1 cellular context compared by ENCODE assay signal in genomic region chr16:2459647-2460390, GRCh38.
TF ChIP-seq lines count a peak whose summit lies in the region.

TSS of gene TEDC2 (plus strand) at chr16:2460109. CDS start at chr16:2460145, 36 bp downstream.

TF ChIP-seq in HepG2, 621 proteins besides CTCF, POLR2A, EP300 and RAD21 (continued from another document and continues in another):
- TF ChIP-seq ZNF510 (CRISPR knock-in tag; IDR thresholded peaks at IDR 0.05; ENCODE audit: low read depth), result no peak
- TF ChIP-seq DMTF1 (CRISPR knock-in tag; IDR thresholded peaks at IDR 0.05), result no peak
- peak; percentile 32; the same call in 1 of the 2 replicates for TF ChIP-seq SPEN (CRISPR knock-in tag; IDR thresholded peaks at IDR 0.05; ENCODE audit: low read depth)
- peak; percentile 82 for TF ChIP-seq ZFY (CRISPR knock-in tag; IDR thresholded peaks at IDR 0.05)
- no peak for TF ChIP-seq CENPBD1 (CRISPR knock-in tag; IDR thresholded peaks at IDR 0.05; ENCODE audit: borderline replicate concordance, low read depth)
- TF ChIP-seq ZHX2 (IDR thresholded peaks at IDR 0.05; ENCODE audit: low read depth), result no peak
- TF ChIP-seq ZHX2 (CRISPR knock-in tag; IDR thresholded peaks at IDR 0.05; ENCODE audit: borderline replicate concordance), result no peak
- 0 out of 2 replicates have a peak, but pooled peaks have one; percentile 81 for TF ChIP-seq ZNF749 (CRISPR knock-in tag; IDR thresholded peaks at IDR 0.05; ENCODE audit: borderline replicate concordance)
- peak; percentile 42; the same call in 1 of the 2 replicates for TF ChIP-seq ZNF350 (CRISPR knock-in tag; IDR thresholded peaks at IDR 0.05; ENCODE audit: borderline replicate concordance, low read depth)
- 0 out of 2 replicates have a peak, but pooled peaks have one; percentile 17 for TF ChIP-seq ATF2 (CRISPR knock-in tag; IDR thresholded peaks at IDR 0.05)
- TF ChIP-seq SCMH1 (CRISPR knock-in tag; IDR thresholded peaks at IDR 0.05; ENCODE audit: borderline replicate concordance), result no peak
- TF ChIP-seq GATAD1 (CRISPR knock-in tag; IDR thresholded peaks at IDR 0.05), result peak; percentile 88
- TF ChIP-seq MLXIP (CRISPR knock-in tag; IDR thresholded peaks at IDR 0.05; ENCODE audit: borderline replicate concordance), result no peak
- TF ChIP-seq HNF4G (IDR thresholded peaks at IDR 0.05; ENCODE audit: borderline replicate concordance, low read depth, low read length), result no peak
- TF ChIP-seq HNF4G (CRISPR knock-in tag; IDR thresholded peaks at IDR 0.05; ENCODE audit: borderline replicate concordance, low read depth), result no peak
- TF ChIP-seq ZNF841 (CRISPR knock-in tag; IDR thresholded peaks at IDR 0.05; ENCODE audit: borderline replicate concordance), result no peak
- TF ChIP-seq BRF2 (CRISPR knock-in tag; IDR thresholded peaks at IDR 0.05), result peak; percentile 66; the same call in 1 of the 2 replicates
- TF ChIP-seq U2AF1 (optimal IDR thresholded peaks at IDR 0.05; ENCODE audit: low read depth, low read length), result peak; percentile 38
- TF ChIP-seq SP5 (CRISPR knock-in tag; IDR thresholded peaks at IDR 0.05; ENCODE audit: borderline replicate concordance, low read depth), result peak; percentile 51
- TF ChIP-seq MAFK (conservative IDR thresholded peaks at IDR 0.05 in 1 of 2, IDR thresholded peaks at IDR 0.05 in 1 of 2; ENCODE audit: low read length in 2 of 2), result no peak
- TF ChIP-seq ZFP36L1 (CRISPR knock-in tag; IDR thresholded peaks at IDR 0.05), result peak; percentile 79; the same call in 1 of the 2 replicates
- TF ChIP-seq SRF (IDR thresholded peaks at IDR 0.05; ENCODE audit: low read depth, low read length), result no peak; the same call in 1 of the 2 replicates
- 0 out of 2 replicates have a peak, but pooled peaks have one; percentile 31 for TF ChIP-seq SNAPC2 (CRISPR knock-in tag; IDR thresholded peaks at IDR 0.05)
- TF ChIP-seq TEAD3 (CRISPR knock-in tag; optimal IDR thresholded peaks at IDR 0.05; ENCODE audit: borderline replicate concordance), result peak; percentile 39
- peak; percentile 60 for TF ChIP-seq RBFOX2 (IDR thresholded peaks at IDR 0.05; ENCODE audit: low read depth, low read length)
- TF ChIP-seq ETV5 (CRISPR knock-in tag; IDR thresholded peaks at IDR 0.05; ENCODE audit: borderline replicate concordance), result peak; percentile 51; the same call in 1 of the 2 replicates
- TF ChIP-seq IRF9 (CRISPR knock-in tag; IDR thresholded peaks at IDR 0.05; ENCODE audit: borderline replicate concordance), result no peak
- peak; percentile 97 for TF ChIP-seq TFDP1 (CRISPR knock-in tag; IDR thresholded peaks at IDR 0.05; ENCODE audit: borderline replicate concordance)
- TF ChIP-seq ZBTB25 (CRISPR knock-in tag; IDR thresholded peaks at IDR 0.05), result no peak
- TF ChIP-seq ZBTB7A (CRISPR knock-in tag; IDR thresholded peaks at IDR 0.05), result no peak; the same call in 1 of the 2 replicates
- 0 out of 2 replicates have a peak, but pooled peaks have one; percentile 30 for TF ChIP-seq CREB1 (IDR thresholded peaks at IDR 0.05)
- TF ChIP-seq CREB1 (CRISPR knock-in tag; IDR thresholded peaks at IDR 0.05), result no peak
- peak; percentile 86 for TF ChIP-seq E2F5 (CRISPR knock-in tag; conservative IDR thresholded peaks at IDR 0.05)
- no peak for TF ChIP-seq RARA (CRISPR knock-in tag; IDR thresholded peaks at IDR 0.05)
- no peak for TF ChIP-seq HNRNPUL1 (IDR thresholded peaks at IDR 0.05; ENCODE audit: low read depth, low read length)
- no peak for TF ChIP-seq ZNF513 (CRISPR knock-in tag; conservative IDR thresholded peaks at IDR 0.05)
- no peak for TF ChIP-seq ZNF883 (CRISPR knock-in tag; IDR thresholded peaks at IDR 0.05; ENCODE audit: not compliant biosample characterization)
